Comparison of ENCODE assay signal across 8 cellular contexts in genomic region chr11:102316505-102316904, GRCh38. TPM values are rescaled to one million over a fixed set of nuclear protein-coding genes. Genes with fewer than 3 reads are reported as not detected.
A peak's percentile ranks its signal among the peaks of the same experiment; 100 is the strongest.
DNase-seq lines count a peak whose midpoint lies in the region; ATAC-seq, FAIRE-seq and TF ChIP-seq lines count a peak whose summit lies in the region.

No MANE protein-coding gene starts in this region.

- no peaks in the 10 kb centered on the region for H3K9me2 ChIP-seq in Karpas-422 (replicated peaks; ENCODE audit: insufficient read depth, low read length)

- H3K27me3 Mint-ChIP-seq in CD4-positive, CD25-positive, alpha-beta regulatory T cell, result peaks cover 4% of the 10 kb centered on the region

- H3K79me2 ChIP-seq in Karpas-422 (ENCODE audit: low read length) (no peaks in the 10 kb centered on the region), mammary epithelial cell (ENCODE audit: insufficient read depth, low read length) (no peaks in the 10 kb centered on the region)

- H4K20me1 ChIP-seq in Karpas-422 (ENCODE audit: insufficient read depth, low read depth, low read length) (no peaks in the 10 kb centered on the region), mammary epithelial cell (ENCODE audit: insufficient read depth, low read length) (no peaks in the 10 kb centered on the region)

- peak overlapping the region; percentile 97 to 100 (median 99) for H3K27ac Mint-ChIP-seq in CD4-positive, CD25-positive, alpha-beta regulatory T cell

- dilution Hi-C loops in mammary epithelial cell (cut with HindIII; ENCODE audit: low sequenced_read_pairs), result no loop called here

- H3K27me3 ChIP-seq in CD4-positive, CD25-positive, alpha-beta regulatory T cell (ENCODE audit: control insufficient read depth, insufficient read depth, low read length), result no peaks in the 10 kb centered on the region
- no peaks in the 10 kb centered on the region; the same call in 1 of the 2 replicates for H3K27me3 ChIP-seq in Karpas-422 (ENCODE audit: low read length)
- no peaks in the 10 kb centered on the region for H3K27me3 ChIP-seq in mammary epithelial cell (ENCODE audit: insufficient read depth, low read length)
- H3K27me3 ChIP-seq in pancreas, result no peaks in the 10 kb centered on the region

- peak overlapping the region; percentile 92 to 100 (median 96) for H3K4me3 Mint-ChIP-seq in CD4-positive, CD25-positive, alpha-beta regulatory T cell

- peak overlapping the region; percentile 99 for H3K4me3 ChIP-seq in CD4-positive, CD25-positive, alpha-beta regulatory T cell (ENCODE audit: low read depth, low read length)
- no peak overlapping the region for H3K4me3 ChIP-seq in Karpas-422 (ENCODE audit: low read length)
- peak overlapping the region in 1 of 3 experiments; percentile 42 for H3K4me3 ChIP-seq in mammary epithelial cell (replicated peaks in 1 of 3; ENCODE audit: insufficient read depth in 1 of 3, low read depth in 2 of 3, low read length in 3 of 3)
- peak overlapping the region in 2 of 4 donors; percentile 42 to 43 for H3K4me3 ChIP-seq in pancreas
- no peak overlapping the region for H3K4me3 ChIP-seq in lower leg skin (ENCODE audit: low read depth, poor library complexity, severe bottlenecking)

- H3K4me1 ChIP-seq in CD4-positive, CD25-positive, alpha-beta regulatory T cell (ENCODE audit: control insufficient read depth, insufficient read depth, low read length, poor library complexity, severe bottlenecking), result peaks cover 64% of the 10 kb centered on the region
- H3K4me1 ChIP-seq in Karpas-422 (ENCODE audit: low read length), result peaks cover 16% of the 10 kb centered on the region
- H3K4me1 ChIP-seq in mammary epithelial cell (ENCODE audit: insufficient read depth, low read length), result peaks cover 39% of the 10 kb centered on the region
- peaks cover 6 to 42% (median 28%) of the 10 kb centered on the region in 3 donors for H3K4me1 ChIP-seq in pancreas

- H3K36me3 Mint-ChIP-seq in CD4-positive, CD25-positive, alpha-beta regulatory T cell, result peaks cover 29% of the 10 kb centered on the region

- peaks cover 11% of the 10 kb centered on the region for H3K36me3 ChIP-seq in CD4-positive, CD25-positive, alpha-beta regulatory T cell (ENCODE audit: control insufficient read depth, insufficient read depth, low read length)
- no peaks in the 10 kb centered on the region for H3K36me3 ChIP-seq in Karpas-422 (ENCODE audit: insufficient read depth, low read length)
- H3K36me3 ChIP-seq in mammary epithelial cell (ENCODE audit: insufficient read depth, low read length), result no peaks in the 10 kb centered on the region
- no peaks in the 10 kb centered on the region for H3K36me3 ChIP-seq in pancreas

- H3K4me1 Mint-ChIP-seq in CD4-positive, CD25-positive, alpha-beta regulatory T cell, result peaks cover 21 to 58% (median 41%) of the 10 kb centered on the region in 4 donors

- no peak for FAIRE-seq in pancreas (lab: Jason Lieb, UNC)

- WGBS in mammary epithelial cell (ENCODE audit: low coverage, missing lambda C conversion rate), result 75% methylated on average over 3 of the region's 3 CpGs
- WGBS in pancreas, 2 donors, result 67 to 77% methylated on average over 3 of the region's 3 CpGs
- WGBS in lower leg skin, 2 donors, result 37 to 46% methylated on average over 3 of the region's 3 CpGs

- H3K4me2 ChIP-seq in Karpas-422 (ENCODE audit: low read depth, low read length, poor library complexity, severe bottlenecking) (peak overlapping the region; percentile 75), mammary epithelial cell (ENCODE audit: insufficient read depth, low read depth, low read length) (peak overlapping the region; percentile 88)

- H3K9me3 ChIP-seq in CD4-positive, CD25-positive, alpha-beta regulatory T cell (ENCODE audit: control insufficient read depth in 2 of 2, low read length in 2 of 2), result no peaks in the 10 kb centered on the region
- H3K9me3 ChIP-seq in Karpas-422 (ENCODE audit: low read length) (no peaks in the 10 kb centered on the region), mammary epithelial cell (replicated peaks; ENCODE audit: insufficient read depth, low read length) (no peaks in the 10 kb centered on the region), pancreas (no peaks in the 10 kb centered on the region)

- in situ Hi-C loops in mammary epithelial cell (cut with MboI; ENCODE audit: low sequenced_read_pairs in 2 of 2), result no loop called here

- no peak overlapping the region for H2AFZ ChIP-seq in Karpas-422 (ENCODE audit: low read length)
- peak overlapping the region; percentile 27 for H2AFZ ChIP-seq in mammary epithelial cell (ENCODE audit: low read depth, low read length)

- no peak for ATAC-seq in CD4-positive, CD25-positive, alpha-beta regulatory T cell (ENCODE audit: low read depth in 2 of 2)
- ATAC-seq in pancreas, result no peak
- no peak for ATAC-seq in HG02588 (IDR thresholded peaks at IDR 0.05; ENCODE audit: unreplicated experiment)
- ATAC-seq in HG03469 (IDR thresholded peaks at IDR 0.05; ENCODE audit: unreplicated experiment), result no peak

- CTCF ChIA-PET in mammary epithelial cell (lab: Charles Lee; ENCODE audit: low non-redundant PET), result no interaction called here

- TSS peak; percentile 87 for BruUV-seq in mammary epithelial cell (replicated peaks; lab: Mats Ljungman, UMichigan)

- H3K9ac ChIP-seq in Karpas-422 (ENCODE audit: low read length), result no peak overlapping the region
- peak overlapping the region; percentile 84 for H3K9ac ChIP-seq in mammary epithelial cell (ENCODE audit: insufficient read depth, low read length)

- DNase-seq in CD4-positive, CD25-positive, alpha-beta regulatory T cell, result no peak
- no peak for DNase-seq in Karpas-422
- DNase-seq in mammary epithelial cell, result no peak
- DNase-seq in pancreas, result no peak
- no peak for DNase-seq in lower leg skin (ENCODE audit: low spot score in 2 of 2)
- DNase-seq in SKM-1 (lab: John Stamatoyannopoulos, UW; ENCODE audit: unreplicated experiment), result no peak

- peaks cover 0 to 4% (median 0%) of the 10 kb centered on the region in 7 donors for H3K9me3 Mint-ChIP-seq in CD4-positive, CD25-positive, alpha-beta regulatory T cell

- intact Hi-C loops in mammary epithelial cell (cut with micrococcal nuclease) (loop anchor here (2.0 kb wide), 1 partner anchor 28 kb away; no protein-coding TSS in a partner anchor), pancreas (cut with DNase I) (no loop called here), lower leg skin (cut with DNase I; ENCODE audit: low total_unique reads) (no loop called here)

- H3K27ac ChIP-seq in CD4-positive, CD25-positive, alpha-beta regulatory T cell (ENCODE audit: insufficient read depth, low read length, poor library complexity, severe bottlenecking), result peak overlapping the region; percentile 98
- no peak overlapping the region for H3K27ac ChIP-seq in Karpas-422 (ENCODE audit: low read length)
- peak overlapping the region; percentile 98 for H3K27ac ChIP-seq in mammary epithelial cell (ENCODE audit: insufficient read depth, low read depth, low read length)
- peak overlapping the region in 3 of 4 donors; percentile 12 to 82 (median 79) for H3K27ac ChIP-seq in pancreas

- no peak for TF ChIP-seq POLR2A in lower leg skin (IDR thresholded peaks at IDR 0.05)

- TF ChIP-seq CTCF in mammary epithelial cell (conservative IDR thresholded peaks at IDR 0.05 in 1 of 2, IDR thresholded peaks at IDR 0.05 in 1 of 2; ENCODE audit: extremely low read depth in 1 of 2, insufficient read depth in 1 of 2, low read depth in 1 of 2, low read length in 2 of 2) (no peak), pancreas (IDR thresholded peaks at IDR 0.05) (no peak), lower leg skin (IDR thresholded peaks at IDR 0.05) (no peak)

RNA-seq across cellular contexts. Expression of gene BIRC3, which starts 0.8 kb away (rescaled TPM):
- 239 TPM for total RNA-seq in CD4-positive, CD25-positive, alpha-beta regulatory T cell
- 100 to 1,000 TPM; 107 to 151 (median 118) TPM for polyA plus RNA-seq in CD4-positive, CD25-positive, alpha-beta regulatory T cell
- 0.47 and 0.52 TPM in 2 replicates for total RNA-seq in Karpas-422 (2014; rRNA removed; shearing (Covaris generic); ENCODE audit: low replicate concordance)
- 10 to 100 TPM in 1 of 2 donors, under 1 TPM in 1; 0.83 to 17.5 TPM for total RNA-seq in mammary epithelial cell
- 1.00 TPM for polyA plus RNA-seq in mammary epithelial cell
- 1.7 TPM for polyA minus RNA-seq in mammary epithelial cell
- total RNA-seq in pancreas, result 10 to 100 TPM in 2 of 6 donors, 1 to 10 TPM in 4; 4.8 to 47.3 (median 8.5) TPM
- 1 to 10 TPM; 5.4 to 8.9 TPM for polyA plus RNA-seq in pancreas
- total RNA-seq in lower leg skin, result 10 to 100 TPM; 10.1 to 17.6 (median 10.8) TPM

RNA-seq across cellular contexts. Expression of gene BIRC2, which starts 30.5 kb away (rescaled TPM):
- 105 TPM for total RNA-seq in CD4-positive, CD25-positive, alpha-beta regulatory T cell
- polyA plus RNA-seq in CD4-positive, CD25-positive, alpha-beta regulatory T cell, result 10 to 100 TPM; 33.0 to 48.3 (median 44.9) TPM
- 66.5 and 107 TPM in 2 replicates for total RNA-seq in Karpas-422 (2014; rRNA removed; shearing (Covaris generic); ENCODE audit: low replicate concordance)
- total RNA-seq in mammary epithelial cell, result 10 to 100 TPM; 59.4 to 78.2 TPM
- polyA plus RNA-seq in mammary epithelial cell, result 23.6 TPM
- 20.2 TPM for polyA minus RNA-seq in mammary epithelial cell
- total RNA-seq in pancreas, result 10 to 100 TPM; 20.2 to 39.1 (median 24.7) TPM
- 10 to 100 TPM; 20.3 to 23.0 TPM for polyA plus RNA-seq in pancreas
- total RNA-seq in lower leg skin, result 10 to 100 TPM; 39.3 to 49.3 (median 42.5) TPM
